In genomic region chr2:162070228-162070918, GRCh38 we compare ENCODE assay signal across 18 cellular contexts. TPM values are rescaled to one million over a fixed set of nuclear protein-coding genes. Genes with fewer than 3 reads are reported as not detected.
DNase-seq lines count a peak whose midpoint lies in the region; TF ChIP-seq lines count a peak whose summit lies in the region.
"Had no signal": no experiment of that assay in that cellular context is flagged by ENCODE, and none has a peak within 500 bp of the region (broad histone marks: within the 10 kb centered on the region; RNA-seq: fewer than 3 reads in every experiment).

No MANE protein-coding gene starts in this region.

- no peaks in the 10 kb centered on the region for H3K27me3 ChIP-seq in muscle layer of colon (ENCODE audit: control insufficient read depth in 1 of 2, insufficient read depth in 2 of 2, low read length in 2 of 2)

- no peaks in the 10 kb centered on the region for H3K27me3 Mint-ChIP-seq in activated CD4-positive, alpha-beta T cell treated with anti-CD3 and anti-CD28 coated beads, Interleukin-2, amount 10 ng/mL, durations not matched to agents 24 days and 14 days
- H3K27me3 Mint-ChIP-seq in activated CD4-positive, alpha-beta memory T cell treated with anti-CD3 and anti-CD28 coated beads for 36 hours: no peaks in the 10 kb centered on the region
- H3K27me3 Mint-ChIP-seq: CD4-positive, alpha-beta T cell had no signal

- peak overlapping the region; percentile 57 for H3K27ac Mint-ChIP-seq in activated CD4-positive, alpha-beta T cell treated with anti-CD3 and anti-CD28 coated beads, Interleukin-2, amount 10 ng/mL, durations not matched to agents 24 days and 14 days
- peak overlapping the region; percentile 21 for H3K27ac Mint-ChIP-seq in activated CD4-positive, alpha-beta memory T cell treated with anti-CD3 and anti-CD28 coated beads for 36 hours
- H3K27ac Mint-ChIP-seq: CD4-positive, alpha-beta T cell had no signal

- H3K9me3 Mint-ChIP-seq in activated CD4-positive, alpha-beta T cell treated with anti-CD3 and anti-CD28 coated beads, Interleukin-2, amount 10 ng/mL, durations not matched to agents 24 days and 14 days: peaks cover 4% of the 10 kb centered on the region
- no peaks in the 10 kb centered on the region for H3K9me3 Mint-ChIP-seq in activated CD4-positive, alpha-beta memory T cell treated with anti-CD3 and anti-CD28 coated beads for 36 hours
- H3K9me3 Mint-ChIP-seq: activated naive CD4-positive, alpha-beta T cell treated with anti-CD3 and anti-CD28 coated beads, Interleukin-2, amount 50 U/mL, for 72 hours; CD4-positive, alpha-beta T cell had no signal

- H3K27ac ChIP-seq in C4-2B (peak overlapping the region; percentile 5; the same call in 1 of the 2 replicates), muscle layer of colon (ENCODE audit: low read depth, low read length) (peak overlapping the region; percentile 56)
- H3K27ac ChIP-seq: epithelial cell of prostate, RWPE1, VCaP had no signal

- H3K36me3 Mint-ChIP-seq in activated CD4-positive, alpha-beta T cell treated with anti-CD3 and anti-CD28 coated beads, Interleukin-2, amount 10 ng/mL, durations not matched to agents 24 days and 14 days (ENCODE audit: low read depth): peaks cover 62% of the 10 kb centered on the region
- peaks cover 15% of the 10 kb centered on the region for H3K36me3 Mint-ChIP-seq in activated CD4-positive, alpha-beta memory T cell treated with anti-CD3 and anti-CD28 coated beads for 36 hours

- H3K4me1 ChIP-seq in muscle layer of colon (ENCODE audit: insufficient read depth, low read length): peaks cover 38% of the 10 kb centered on the region

- intact Hi-C loops in activated CD4-positive, alpha-beta T cell treated with anti-CD3 and anti-CD28 coated beads, Interleukin-2, amount 10 ng/mL, durations not matched to agents 24 days and 14 days (cut with micrococcal nuclease): loop anchor here (5.0 to 10.0 kb wide), 4 partner anchors 247 to 993 kb away; partner anchors contain the start of gene IFIH1
- intact Hi-C loops in activated CD4-positive, alpha-beta memory T cell treated with anti-CD3 and anti-CD28 coated beads for 36 hours (cut with micrococcal nuclease): loop anchor here (5.0 kb wide), 1 partner anchor 247 kb away; the partner anchor contains the start of gene IFIH1

- no peak overlapping the region for H3K9ac ChIP-seq in muscle layer of colon (ENCODE audit: low read length)

- POLR2A ChIA-PET in activated CD4-positive, alpha-beta memory T cell treated with anti-CD3 and anti-CD28 coated beads for 36 hours (lab: Charles Lee): interaction anchor here (0.6 to 1.2 kb wide), 2 partner anchors 11 to 52 kb away, joined by 4 read pairs; no protein-coding TSS in a partner anchor

- H3K4me3 ChIP-seq in muscle layer of colon (ENCODE audit: low read depth in 1 of 2, low read length in 2 of 2): no peak overlapping the region
- H3K4me3 ChIP-seq: tibial nerve had no signal

- H3K4me3 Mint-ChIP-seq in activated CD4-positive, alpha-beta T cell treated with anti-CD3 and anti-CD28 coated beads, Interleukin-2, amount 10 ng/mL, durations not matched to agents 24 days and 14 days: peak overlapping the region; percentile 95
- peak overlapping the region; percentile 18 for H3K4me3 Mint-ChIP-seq in activated CD4-positive, alpha-beta memory T cell treated with anti-CD3 and anti-CD28 coated beads for 36 hours

- DNase-seq in activated CD4-positive, alpha-beta T cell treated with anti-CD3 and anti-CD28 coated beads, Interleukin-2, amount 10 ng/mL, durations not matched to agents 24 days and 14 days: no peak
- no peak for DNase-seq in activated CD4-positive, alpha-beta T cell treated with anti-CD3 and anti-CD28 coated beads for 4 hours
- DNase-seq in activated CD4-positive, alpha-beta memory T cell treated with anti-CD3 and anti-CD28 coated beads for 36 hours: no peak
- DNase-seq in mesenteric fat pad (ENCODE audit: low spot score): no peak
- no peak for DNase-seq in SIG-M5 treated with dmso at 0.1 percent for 504 hours (lab: John Stamatoyannopoulos, UW; ENCODE audit: unreplicated experiment)
- DNase-seq in stimulated activated CD4-positive, alpha-beta T cell treated with anti-CD3 and anti-CD28 coated beads, Interleukin-4, amount 100 ng/mL, for 1 hour: no peak
- DNase-seq: CD4-positive, alpha-beta T cell; NCI-H345; NK-92 treated with Interleukin-12 subunit alpha and Interleukin-12 subunit beta, amount 100 ng/mL, for 24 hours; SW 1271 had no signal

- H3K9me3 ChIP-seq in muscle layer of colon (ENCODE audit: low read length): no peaks in the 10 kb centered on the region
- H3K9me3 ChIP-seq: tibial nerve had no signal

- peaks cover 68% of the 10 kb centered on the region for H3K4me1 Mint-ChIP-seq in activated CD4-positive, alpha-beta T cell treated with anti-CD3 and anti-CD28 coated beads, Interleukin-2, amount 10 ng/mL, durations not matched to agents 24 days and 14 days
- H3K4me1 Mint-ChIP-seq in activated CD4-positive, alpha-beta memory T cell treated with anti-CD3 and anti-CD28 coated beads for 36 hours (ENCODE audit: low read depth): peaks cover 64% of the 10 kb centered on the region

- H3K36me3 ChIP-seq in muscle layer of colon (ENCODE audit: insufficient read depth, low read length): no peaks in the 10 kb centered on the region
- H3K36me3 ChIP-seq: tibial nerve had no signal

- no peak for TF ChIP-seq CTCF in C4-2B (conservative IDR thresholded peaks at IDR 0.05)

- CTCF ChIA-PET in activated CD4-positive, alpha-beta memory T cell treated with anti-CD3 and anti-CD28 coated beads for 36 hours (lab: Charles Lee): interaction anchor here (4.5 kb wide), 1 partner anchor 11 kb away, joined by 45 read pairs; no protein-coding TSS in a partner anchor

RNA-seq across cellular contexts. Expression of gene DPP4, which starts 3.6 kb away (rescaled TPM):
- 65.4 and 68.0 TPM in 2 replicates for total RNA-seq in activated CD4-positive, alpha-beta T cell treated with anti-CD3 and anti-CD28 coated beads, Interleukin-2, amount 10 ng/mL, durations not matched to agents 24 days and 14 days
- total RNA-seq in activated CD4-positive, alpha-beta memory T cell treated with anti-CD3 and anti-CD28 coated beads for 36 hours: 10 to 100 TPM; 29.9 to 30.7 TPM
- total RNA-seq in mesenteric fat pad: 6.9 TPM
- total RNA-seq: H4 had no signal
